Comparison of ENCODE assay signal across 8 cellular contexts in the genomic region with DNA sequence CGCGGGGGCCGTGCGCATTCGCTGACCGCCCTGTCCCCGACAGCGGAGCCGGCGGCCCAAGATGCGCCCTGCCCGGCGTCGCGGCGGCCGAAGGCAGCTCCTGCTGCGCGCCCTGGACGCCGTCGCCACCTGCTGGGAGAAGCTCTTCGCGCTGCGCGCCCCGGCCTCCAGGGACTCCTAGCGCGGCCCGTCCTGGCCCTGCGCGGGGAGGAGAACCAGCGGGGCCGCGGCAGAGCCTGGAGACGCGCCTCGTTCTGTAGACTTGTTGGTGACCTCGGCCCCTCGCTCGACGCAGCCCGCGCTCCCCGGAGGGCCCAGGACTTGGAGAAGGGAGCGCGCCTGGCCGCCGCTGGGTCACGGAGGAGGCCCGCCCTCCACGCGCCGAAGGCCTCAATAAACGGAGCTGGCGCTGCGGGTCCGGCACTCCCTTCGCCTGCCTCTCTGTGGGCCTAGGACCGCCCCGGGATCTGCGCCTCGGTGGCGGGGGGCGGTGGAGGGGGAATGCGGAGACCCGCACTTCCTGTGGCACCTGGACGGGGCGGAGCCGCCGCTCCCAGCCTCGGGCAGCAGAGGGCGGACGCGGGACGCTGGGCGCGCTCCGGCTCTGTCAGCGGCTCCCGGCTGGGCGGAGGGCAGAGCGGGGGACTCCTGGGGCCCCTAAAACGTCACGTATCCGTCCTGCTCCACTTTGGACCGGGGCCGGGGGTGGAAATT.
DNase-seq lines count a peak whose midpoint lies in the region; TF ChIP-seq lines count a peak whose summit lies in the region.

No MANE protein-coding gene starts in this region.

- peak; percentile 82 for TF ChIP-seq CTCF in GM10248 (IDR thresholded peaks at IDR 0.05; ENCODE audit: control extremely low read depth, extremely low read depth, low read depth, missing control alignments)

- CTCF ChIA-PET in GM10248 (lab: Yijun Ruan, JAX) (interaction anchor here (0.7 to 7.4 kb wide), 31 partner anchors 9 to 500 kb away, joined by 3 to 116 read pairs (median 5); partner anchors contain the start of genes PRPF6, SAMD10, SOX18 and TCEA2), HEK293T (lab: Yijun Ruan, JAX) (interaction anchor here (0.6 to 1.7 kb wide), 14 partner anchors 9 to 82 kb away, joined by 3 to 10 read pairs (median 4); partner anchors contain the start of genes RGS19 and SAMD10)

- DNase-seq in GM10248 (ENCODE audit: extremely low spot score) (peak; percentile 87), HEK293T (ENCODE audit: extremely low spot score) (peak; percentile 88), NCI-H146 (lab: John Stamatoyannopoulos, UW) (peak; percentile 79), UCSD-AML1 (lab: John Stamatoyannopoulos, UW; ENCODE audit: unreplicated experiment) (peak; percentile 88), T47D (ENCODE audit: low read depth in 1 of 2, low spot score in 1 of 2) (peak; percentile 90 to 96), kidney tubule cell (ENCODE audit: low spot score) (peak; percentile 79), GOT3 (lab: John Stamatoyannopoulos, UW) (no peak)
- DNase-seq in stimulated activated CD4-positive, alpha-beta T cell treated with anti-CD3 and anti-CD28 coated beads, Interleukin-2, amount 100 ng/mL, for 4 hours (ENCODE audit: low read depth): peak; percentile 71

- POLR2A ChIA-PET in GM10248 (lab: Yijun Ruan, JAX) (interaction anchor here (0.5 to 3.0 kb wide), 3 partner anchors 59 to 157 kb away, joined by 3 to 10 read pairs (median 6); partner anchors contain the start of genes PRPF6 and SAMD10), HEK293T (lab: Yijun Ruan, JAX) (interaction anchor here (0.8 to 2.1 kb wide), 5 partner anchors 14 to 58 kb away, joined by 3 to 12 read pairs (median 6); partner anchors contain the start of genes PRPF6 and TCEA2)

- in situ Hi-C loops in T47D (cut with HindIII; ENCODE audit: low pct_unique_long_range_greater_than_20kb, low sequenced_read_pairs): no loop called here

TF ChIP-seq in HEK293T, 16 proteins besides CTCF, POLR2A, EP300 and RAD21:
- peak; percentile 59; the same call in 1 of the 2 replicates for TF ChIP-seq L3MBTL2 (conservative IDR thresholded peaks at IDR 0.05)
- no peak for TF ChIP-seq CTBP1 (IDR thresholded peaks at IDR 0.05; ENCODE audit: borderline replicate concordance)
